ENCODE assay signal across 12 cellular contexts in genomic region chr1:200314085-200314750, GRCh38.
A peak's percentile ranks its signal among the peaks of the same experiment; 100 is the strongest.
DNase-seq lines count a peak whose midpoint lies in the region; ATAC-seq and TF ChIP-seq lines count a peak whose summit lies in the region.
"Had no signal": no experiment of that assay in that cellular context is flagged by ENCODE, and none has a peak within 500 bp of the region (broad histone marks: within the 10 kb centered on the region; RNA-seq: fewer than 3 reads in every experiment).

No MANE protein-coding gene starts in this region.

- POLR2A ChIA-PET in HEK293T (lab: Yijun Ruan, JAX): no interaction called here

- H3K27me3 ChIP-seq in left lung: no peaks in the 10 kb centered on the region
- H3K27me3 ChIP-seq in upper lobe of right lung: no peaks in the 10 kb centered on the region

- H3K4me1 ChIP-seq in left lung (no peaks in the 10 kb centered on the region), upper lobe of right lung (no peaks in the 10 kb centered on the region)

- no peaks in the 10 kb centered on the region for H3K9me3 ChIP-seq in left lung
- H3K9me3 ChIP-seq in upper lobe of right lung: no peaks in the 10 kb centered on the region

- H3K27ac ChIP-seq in left lung (no peak overlapping the region), upper lobe of right lung (no peak overlapping the region)

- intact Hi-C loops in left lung (cut with DNase I) (no loop called here), upper lobe of right lung (cut with DNase I) (no loop called here)

- no peak for TF ChIP-seq CTCF in cardiac fibroblast (IDR thresholded peaks at IDR 0.05; ENCODE audit: low read depth, low read length)
- TF ChIP-seq CTCF in left lung (IDR thresholded peaks at IDR 0.05): no peak
- TF ChIP-seq CTCF in upper lobe of right lung (IDR thresholded peaks at IDR 0.05): no peak

- ATAC-seq in left lung (peak; percentile 70), upper lobe of right lung (peak; percentile 69)
- ATAC-seq: activated CD8-positive, alpha-beta T cell treated with anti-CD3 and anti-CD28 coated beads, Interleukin-2, amount 10 ng/mL, durations not matched to agents 7 days and 5 days; stimulated activated naive CD8-positive, alpha-beta T cell treated with anti-CD3 and anti-CD28 coated beads, Interleukin-15, amount 100 ng/mL, for 72 hours had no signal

- CTCF ChIA-PET in HEK293T (lab: Yijun Ruan, JAX): interaction anchor here (0.7 to 1.5 kb wide), 2 partner anchors 35 to 221 kb away, joined by 3 read pairs; no protein-coding TSS in a partner anchor

- no peak overlapping the region for H3K4me3 ChIP-seq in cardiac fibroblast (replicated peaks in 1 of 2; ENCODE audit: low read depth in 2 of 2, low read length in 2 of 2)
- no peak overlapping the region for H3K4me3 ChIP-seq in left lung
- H3K4me3 ChIP-seq in upper lobe of right lung: no peak overlapping the region

- H3K36me3 ChIP-seq in left lung (no peaks in the 10 kb centered on the region), upper lobe of right lung (no peaks in the 10 kb centered on the region)

- DNase-seq in HEK293T (ENCODE audit: extremely low spot score): no peak
- DNase-seq in cardiac fibroblast (ENCODE audit: low read depth in 2 of 2): peak; percentile 49 to 77
- no peak for DNase-seq in left lung
- DNase-seq in upper lobe of right lung: no peak
- DNase-seq in HT-29 (ENCODE audit: low spot score): no peak
- no peak for DNase-seq in H4 (ENCODE audit: low spot score)
- no peak for DNase-seq in DMS53 treated with DMSO at 0.1 percent for 48 hours (lab: John Stamatoyannopoulos, UW; ENCODE audit: unreplicated experiment)
- DNase-seq: activated CD8-positive, alpha-beta T cell treated with anti-CD3 and anti-CD28 coated beads, Interleukin-2, amount 10 ng/mL, durations not matched to agents 7 days and 5 days; activated naive CD4-positive, alpha-beta T cell; KBM-7; NCI-H526; stimulated activated naive CD8-positive, alpha-beta T cell treated with anti-CD3 and anti-CD28 coated beads, Interleukin-15, amount 100 ng/mL, for 72 hours had no signal

TF ChIP-seq in HEK293T, 16 proteins besides CTCF, POLR2A, EP300 and RAD21:
- TF ChIP-seq ARNT (IDR thresholded peaks at IDR 0.05): no peak
- 0 out of 2 replicates have a peak, but pooled peaks have one; percentile 4 for TF ChIP-seq PKNOX1 (IDR thresholded peaks at IDR 0.05)

Comparison
In these comparisons a context has a peak if more than half of its experiments do, and no peak if none do; other contexts are left out.
1. DNase-seq: peak in cardiac fibroblast (2 of 2); none in HEK293T (single experiment), left lung (0 of 2), upper lobe of right lung (single experiment), HT-29 (single experiment), H4 (single experiment) and DMS53 treated with DMSO at 0.1 percent for 48 hours (single experiment).